10 cellular contexts compared by ENCODE assay signal in genomic region chr9:21688108-21689102, GRCh38.
A peak's percentile ranks its signal among the peaks of the same experiment; 100 is the strongest.
DNase-seq lines count a peak whose midpoint lies in the region; ATAC-seq and TF ChIP-seq lines count a peak whose summit lies in the region.
"Had no signal": no experiment of that assay in that cellular context is flagged by ENCODE, and none has a peak within 500 bp of the region (broad histone marks: within the 10 kb centered on the region; RNA-seq: fewer than 3 reads in every experiment).

No MANE protein-coding gene starts in this region.

- H3K9ac ChIP-seq in mammary epithelial cell (ENCODE audit: insufficient read depth, low read length): peak overlapping the region; percentile 81
- H3K9ac ChIP-seq in mesenchymal stem cell (ENCODE audit: low read length): peak overlapping the region; percentile 91

- TSS peak; percentile 32 for BruUV-seq in mammary epithelial cell (replicated peaks; lab: Mats Ljungman, UMichigan)

- H3K9me3 ChIP-seq in mammary epithelial cell (replicated peaks; ENCODE audit: insufficient read depth, low read length) (no peaks in the 10 kb centered on the region), mesenchymal stem cell (ENCODE audit: control insufficient read depth, low read length) (no peaks in the 10 kb centered on the region)

- no peak overlapping the region for H3K23ac ChIP-seq in mesenchymal stem cell (ENCODE audit: low read length in 2 of 2)

- peaks cover 67% of the 10 kb centered on the region for H3K4me1 ChIP-seq in mammary epithelial cell (ENCODE audit: insufficient read depth, low read length)
- peaks cover 13% of the 10 kb centered on the region for H3K4me1 ChIP-seq in mesenchymal stem cell (ENCODE audit: control insufficient read depth, insufficient read depth, low read depth, low read length)

- peak overlapping the region; percentile 37 for H2AFZ ChIP-seq in mammary epithelial cell (ENCODE audit: low read depth, low read length)
- H2AFZ ChIP-seq in mesenchymal stem cell (ENCODE audit: low read depth, low read length): no peak overlapping the region

- no peak overlapping the region for H3K4ac ChIP-seq in mesenchymal stem cell (ENCODE audit: low read depth in 1 of 2, low read length in 2 of 2)

- 2% methylated on average over 8 of the region's 8 CpGs for WGBS in mammary epithelial cell (ENCODE audit: low coverage, missing lambda C conversion rate)
- WGBS in mesenchymal stem cell: 94% methylated on average over 6 of the region's 8 CpGs

- H3K27me3 ChIP-seq in mammary epithelial cell (ENCODE audit: insufficient read depth, low read length) (no peaks in the 10 kb centered on the region), mesenchymal stem cell (ENCODE audit: control insufficient read depth in 1 of 2, insufficient read depth in 1 of 2, low read length in 2 of 2) (no peaks in the 10 kb centered on the region)

- ATAC-seq in HG03097 (IDR thresholded peaks at IDR 0.05; ENCODE audit: low FRiP score, unreplicated experiment) (no peak), GM18867 (IDR thresholded peaks at IDR 0.05; ENCODE audit: unreplicated experiment) (no peak)

- no peak for TF ChIP-seq CTCF in mammary epithelial cell (conservative IDR thresholded peaks at IDR 0.05 in 1 of 2, IDR thresholded peaks at IDR 0.05 in 1 of 2; ENCODE audit: extremely low read depth in 1 of 2, insufficient read depth in 1 of 2, low read depth in 1 of 2, low read length in 2 of 2)

- H4K20me1 ChIP-seq in mammary epithelial cell (ENCODE audit: insufficient read depth, low read length): no peaks in the 10 kb centered on the region

- peak overlapping the region; percentile 97 for H3K27ac ChIP-seq in mammary epithelial cell (ENCODE audit: insufficient read depth, low read depth, low read length)
- peak overlapping the region; percentile 10 for H3K27ac ChIP-seq in mesenchymal stem cell (ENCODE audit: low read length, poor library complexity, severe bottlenecking)
- H3K27ac ChIP-seq: cardiac muscle cell had no signal

- no peak overlapping the region for H4K91ac ChIP-seq in mesenchymal stem cell (ENCODE audit: low read length)

- no peak overlapping the region for H3K18ac ChIP-seq in mesenchymal stem cell (ENCODE audit: low read depth in 1 of 2, low read length in 2 of 2)

- intact Hi-C loops in mammary epithelial cell (cut with micrococcal nuclease): loop anchor here (5.0 to 10.0 kb wide), 2 partner anchors 181 to 354 kb away; partner anchors contain the start of gene KLHL9

- H2BK12ac ChIP-seq in mesenchymal stem cell (ENCODE audit: low read length in 2 of 2): no peak overlapping the region

- H2AK5ac ChIP-seq in mesenchymal stem cell (ENCODE audit: low read length, severe bottlenecking): peak overlapping the region; percentile 49

- H2BK120ac ChIP-seq in mesenchymal stem cell (ENCODE audit: low read depth, low read length): no peak overlapping the region

- CTCF ChIA-PET in mammary epithelial cell (lab: Charles Lee; ENCODE audit: low non-redundant PET): no interaction called here

- dilution Hi-C loops in mammary epithelial cell (cut with HindIII; ENCODE audit: low sequenced_read_pairs): no loop called here

- H3K4me3 ChIP-seq in mammary epithelial cell (replicated peaks in 1 of 3; ENCODE audit: insufficient read depth in 1 of 3, low read depth in 2 of 3, low read length in 3 of 3) (peak overlapping the region; percentile 12 to 37 (median 32)), mesenchymal stem cell (ENCODE audit: insufficient read depth in 1 of 2, low read depth in 1 of 2, low read length in 2 of 2) (peak overlapping the region in 1 of 2 experiments; percentile 67)
- H3K4me3 ChIP-seq: cardiac muscle cell had no signal

- no peak overlapping the region for H2BK15ac ChIP-seq in mesenchymal stem cell (ENCODE audit: low read depth, poor library complexity, severe bottlenecking)

- H2BK5ac ChIP-seq in mesenchymal stem cell (ENCODE audit: low read depth, low read length, poor library complexity, severe bottlenecking): no peak overlapping the region

- no peak overlapping the region for H3K14ac ChIP-seq in mesenchymal stem cell (ENCODE audit: low read length in 2 of 2)

- peaks cover 36% of the 10 kb centered on the region for H3K79me2 ChIP-seq in mammary epithelial cell (ENCODE audit: insufficient read depth, low read length)

- in situ Hi-C loops in mammary epithelial cell (cut with MboI; ENCODE audit: low sequenced_read_pairs in 2 of 2): loop anchor here (10.0 kb wide), 2 partner anchors 114 to 134 kb away; no protein-coding TSS in a partner anchor

- no peaks in the 10 kb centered on the region for H3K79me1 ChIP-seq in mesenchymal stem cell (replicated peaks; ENCODE audit: low read length, poor library complexity, severe bottlenecking)

- H3K36me3 ChIP-seq in mammary epithelial cell (ENCODE audit: insufficient read depth, low read length): no peaks in the 10 kb centered on the region
- H3K36me3 ChIP-seq in mesenchymal stem cell (ENCODE audit: control insufficient read depth in 1 of 2, insufficient read depth in 2 of 2, low read depth in 1 of 2, low read length in 2 of 2): no peaks in the 10 kb centered on the region
- H3K36me3 ChIP-seq: cardiac muscle cell had no signal

- no peak overlapping the region for H4K8ac ChIP-seq in mesenchymal stem cell (ENCODE audit: low read length)

- DNase-seq in AG20443 (ENCODE audit: low spot score) (peak; percentile 85), LHCN-M2 (ENCODE audit: low read depth) (peak; percentile 89), mammary epithelial cell (peak; percentile 87), mesenchymal stem cell (peak; percentile 13), SIG-M5 (lab: John Stamatoyannopoulos, UW) (no peak), occipital lobe (lab: John Stamatoyannopoulos, UW) (no peak)
- DNase-seq: GF-D8 had no signal

- H3K4me2 ChIP-seq in mammary epithelial cell (ENCODE audit: insufficient read depth, low read depth, low read length) (peak overlapping the region; percentile 87), mesenchymal stem cell (ENCODE audit: low read length, poor library complexity, severe bottlenecking) (no peak overlapping the region)

Comparison
In these comparisons a context has a peak if more than half of its experiments do, and no peak if none do; other contexts are left out.
1. DNase-seq: peak in AG20443 (single experiment), LHCN-M2 (single experiment), mammary epithelial cell (single experiment) and mesenchymal stem cell (single experiment); none in SIG-M5 (single experiment) and occipital lobe (single experiment).